8 cellular contexts compared by ENCODE assay signal in genomic region chr18:47930844-47931706, GRCh38. TPM values are rescaled to one million over a fixed set of nuclear protein-coding genes. Genes with fewer than 3 reads are reported as not detected.
A peak's percentile ranks its signal among the peaks of the same experiment; 100 is the strongest.
DNase-seq lines count a peak whose midpoint lies in the region; ATAC-seq and TF ChIP-seq lines count a peak whose summit lies in the region.

No MANE protein-coding gene starts in this region.

- H3K9me3 Mint-ChIP-seq in Caco-2 (ENCODE audit: unreplicated experiment) (no peaks in the 10 kb centered on the region), endodermal cell (no peaks in the 10 kb centered on the region), mesothelial cell of epicardium (no peaks in the 10 kb centered on the region)

- ATAC-seq in GM21390 (IDR thresholded peaks at IDR 0.05; ENCODE audit: unreplicated experiment) = peak; percentile 78

- H3K27ac ChIP-seq in endodermal cell (ENCODE audit: low read depth, low read length) = peak overlapping the region; percentile 96

- H3K4me1 ChIP-seq in Caco-2 (0 out of 2 replicates have a peak, but pooled peaks cover 8% of the 10 kb centered on the region), endodermal cell (ENCODE audit: control insufficient read depth, insufficient read depth, low read length) (peaks cover 8% of the 10 kb centered on the region)

- H3K4me3 Mint-ChIP-seq in Caco-2 (ENCODE audit: unreplicated experiment) (peak overlapping the region; percentile 72), endodermal cell (peak overlapping the region; percentile 93), mesothelial cell of epicardium (peak overlapping the region; percentile 62)

- POLR2A ChIA-PET in Caco-2 (lab: Charles Lee) = interaction anchor here (0.5 to 1.1 kb wide), 4 partner anchors 29 to 230 kb away, joined by 3 to 9 read pairs (median 4); no protein-coding TSS in a partner anchor

- DNase-seq in Caco-2 (peak; percentile 92), HUDEP-2 (lab: John Stamatoyannopoulos, UW; ENCODE audit: unreplicated experiment in 76 of 76) (peak; percentile 12 to 99 (median 94)), NOMO-1 treated with dmso at 0.1 percent for 144 hours (lab: John Stamatoyannopoulos, UW; ENCODE audit: unreplicated experiment) (peak; percentile 94), endodermal cell (peak; percentile 97), mesothelial cell of epicardium (ENCODE audit: low spot score in 2 of 2, unreplicated experiment in 2 of 2) (peak; percentile 96 to 97)
- DNase-seq in activated CD8-positive, alpha-beta memory T cell treated with anti-CD3 and anti-CD28 coated beads, Interleukin-2, amount 50 U/mL, for 24 hours (ENCODE audit: extremely low read depth) = peak; percentile 88
- DNase-seq in stimulated activated CD8-positive, alpha-beta memory T cell treated with anti-CD3 and anti-CD28 coated beads, Interleukin-15, amount 100 ng/mL, for 4 hours (ENCODE audit: low read depth in 2 of 2) = peak; percentile 91

- peak overlapping the region; percentile 52 for H3K9ac ChIP-seq in endodermal cell (ENCODE audit: extremely low read depth, low read length, poor library complexity, severe bottlenecking)

- WGBS in endodermal cell (ENCODE audit: insufficient coverage in 1 of 2, insufficient read length in 1 of 2), 2 experiments = 0% methylated on average over 17 to 122 of the region's 122 CpGs

- no TSS peak for BruUV-seq in Caco-2 (replicated peaks; lab: Mats Ljungman, UMichigan)

- H3K27me3 ChIP-seq in Caco-2 (replicated peaks; ENCODE audit: control insufficient read depth, insufficient read depth, low read length) (no peaks in the 10 kb centered on the region), endodermal cell (ENCODE audit: control insufficient read depth, insufficient read depth, low read length, poor library complexity, severe bottlenecking) (no peaks in the 10 kb centered on the region)

- peak overlapping the region; percentile 73 for H3K27ac Mint-ChIP-seq in Caco-2 (ENCODE audit: unreplicated experiment)
- peak overlapping the region; percentile 74 for H3K27ac Mint-ChIP-seq in endodermal cell
- peak overlapping the region; percentile 95 for H3K27ac Mint-ChIP-seq in mesothelial cell of epicardium

- H3K36me3 Mint-ChIP-seq in Caco-2 (ENCODE audit: insufficient read depth, unreplicated experiment) (no peaks in the 10 kb centered on the region), endodermal cell (ENCODE audit: low read depth) (peaks cover 3% of the 10 kb centered on the region), mesothelial cell of epicardium (no peaks in the 10 kb centered on the region)

- H3K9me3 ChIP-seq in Caco-2 (no peaks in the 10 kb centered on the region), endodermal cell (ENCODE audit: control insufficient read depth, low read length) (no peaks in the 10 kb centered on the region)

- intact Hi-C loops in Caco-2 (cut with micrococcal nuclease; ENCODE audit: unreplicated experiment) = no loop called here

- H3K4me1 Mint-ChIP-seq in Caco-2 (ENCODE audit: low read depth, unreplicated experiment) (no peaks in the 10 kb centered on the region), endodermal cell (peaks cover 36% of the 10 kb centered on the region), mesothelial cell of epicardium (peaks cover 38% of the 10 kb centered on the region)

- H3K36me3 ChIP-seq in Caco-2 (ENCODE audit: control insufficient read depth, insufficient read depth, low read length) (no peaks in the 10 kb centered on the region), endodermal cell (ENCODE audit: control insufficient read depth, insufficient read depth, low read length) (no peaks in the 10 kb centered on the region)

- H3K27me3 Mint-ChIP-seq in Caco-2 (ENCODE audit: insufficient read depth, unreplicated experiment) = peaks cover under 1% of the 10 kb centered on the region
- no peaks in the 10 kb centered on the region for H3K27me3 Mint-ChIP-seq in endodermal cell (ENCODE audit: insufficient read depth)
- no peaks in the 10 kb centered on the region for H3K27me3 Mint-ChIP-seq in mesothelial cell of epicardium (ENCODE audit: low read depth)

- CTCF ChIA-PET in Caco-2 (lab: Charles Lee) = interaction anchor here (0.7 to 1.5 kb wide), 2 partner anchors 41 to 77 kb away, joined by 5 to 7 read pairs; no protein-coding TSS in a partner anchor

- no peak for TF ChIP-seq CTCF in Caco-2 (IDR thresholded peaks at IDR 0.05; ENCODE audit: insufficient read depth in 1 of 2, low read depth in 1 of 2, low read length in 1 of 2, severe bottlenecking in 1 of 2, unreplicated experiment in 1 of 2)
- no peak for TF ChIP-seq CTCF in endodermal cell (conservative IDR thresholded peaks at IDR 0.05)
- TF ChIP-seq CTCF in mesothelial cell of epicardium (IDR thresholded peaks at IDR 0.05; ENCODE audit: unreplicated experiment) = no peak

- H3K4me3 ChIP-seq in Caco-2 (ENCODE audit: low read depth, low read length) = peak overlapping the region; percentile 75
- peak overlapping the region; percentile 75 for H3K4me3 ChIP-seq in endodermal cell (ENCODE audit: low read length)

RNA-seq across cellular contexts. Expression of gene SMAD2, which starts 0.6 kb away (rescaled TPM):
- 50.9 and 53.5 TPM in 2 replicates for total RNA-seq in Caco-2 (2022)
- total RNA-seq in endodermal cell = 100 to 1,000 TPM; 156 to 189 TPM
- polyA plus RNA-seq in endodermal cell (2013, experiment 1 of 2) = 69.1 TPM
- polyA plus RNA-seq in endodermal cell (2013, experiment 2 of 2) = 67.2 TPM
- total RNA-seq in mesothelial cell of epicardium = 161 to 164 TPM (median 164 TPM) in 3 replicates

Comparison
In these comparisons a context has a peak if more than half of its experiments do, and no peak if none do; other contexts are left out.
1. Peak in every context shown above with its lines: DNase-seq, ATAC-seq, H3K4me3 ChIP-seq and H3K27ac ChIP-seq.